ENCODE assay signal across 23 cellular contexts in genomic region chr5:6700686-6701355, GRCh38. TPM values are rescaled to one million over a fixed set of nuclear protein-coding genes. Genes with fewer than 3 reads are reported as not detected.
DNase-seq lines count a peak whose midpoint lies in the region; ATAC-seq and TF ChIP-seq lines count a peak whose summit lies in the region.
"Had no signal": no experiment of that assay in that cellular context is flagged by ENCODE, and none has a peak within 500 bp of the region (broad histone marks: within the 10 kb centered on the region; RNA-seq: fewer than 3 reads in every experiment).

No MANE protein-coding gene starts in this region.

- peak; percentile 0 for DNase-seq in T-helper 2 cell treated with Interferon-gamma antibody and Interleukin-4, amounts not matched to agents 5 μg/mL and 100 μg/mL, for 36 hours (ENCODE audit: low spot score)
- no peak for DNase-seq in T-helper 2 cell
- DNase-seq in colonic mucosa = peak; percentile 15
- peak in 2 of 3 donors; percentile 50 to 58 for DNase-seq in mucosa of descending colon
- DNase-seq in stomach = peak; percentile 64
- no peak for DNase-seq in HAP-1 (ENCODE audit: low spot score in 2 of 2)
- no peak for DNase-seq in adrenal gland
- no peak for DNase-seq in GF-D8 (lab: John Stamatoyannopoulos, UW)
- DNase-seq: BE2C, DMS153, GM23248, HCEC 1CT, NCI-H1048, NCI-H1417, NCI-H1694, NCI-H2029 treated with DMSO at 0.1 percent for 48 hours, NCI-H446 treated with DMSO at 0.1 percent for 48 hours, NCI-H526, Peyer's patch, SHP77 treated with DMSO at 0.1 percent for 48 hours had no signal

- no peaks in the 10 kb centered on the region for H3K9me3 Mint-ChIP-seq in T-helper 2 cell treated with Interferon-gamma antibody and Interleukin-4, amounts not matched to agents 5 μg/mL and 100 μg/mL, for 36 hours

- peak; percentile 75 for ATAC-seq in mucosa of descending colon

- TF ChIP-seq POLR2A in stomach (IDR thresholded peaks at IDR 0.05) (no peak), adrenal gland (IDR thresholded peaks at IDR 0.05) (no peak)

- H3K27me3 Mint-ChIP-seq in T-helper 2 cell treated with Interferon-gamma antibody and Interleukin-4, amounts not matched to agents 5 μg/mL and 100 μg/mL, for 36 hours (ENCODE audit: low read depth) = peaks cover 33% of the 10 kb centered on the region

- no peak overlapping the region for H3K4me3 Mint-ChIP-seq in T-helper 2 cell treated with Interferon-gamma antibody and Interleukin-4, amounts not matched to agents 5 μg/mL and 100 μg/mL, for 36 hours
- H3K4me3 Mint-ChIP-seq: IgD-negative memory B cell had no signal

- no peak overlapping the region for H3K27ac Mint-ChIP-seq in T-helper 2 cell treated with Interferon-gamma antibody and Interleukin-4, amounts not matched to agents 5 μg/mL and 100 μg/mL, for 36 hours
- H3K27ac Mint-ChIP-seq: IgD-negative memory B cell had no signal

- no peaks in the 10 kb centered on the region for H3K4me1 ChIP-seq in colonic mucosa
- no peaks in the 10 kb centered on the region for H3K4me1 ChIP-seq in mucosa of descending colon (ENCODE audit: low read depth)
- H3K4me1 ChIP-seq in stomach = peaks cover 0 to 21% (median 15%) of the 10 kb centered on the region in 4 donors
- no peaks in the 10 kb centered on the region; the same call in 1 of the 2 replicates for H3K4me1 ChIP-seq in HAP-1
- H3K4me1 ChIP-seq in adrenal gland (replicated peaks in 1 of 2) = peaks cover 10 to 19% of the 10 kb centered on the region in 2 donors
- H3K4me1 ChIP-seq: Peyer's patch had no signal

- in situ Hi-C loops in HAP-1 (cut with MboI; ENCODE audit: low sequenced_read_pairs) = no loop called here

- H3K36me3 ChIP-seq in colonic mucosa = no peaks in the 10 kb centered on the region
- no peaks in the 10 kb centered on the region for H3K36me3 ChIP-seq in mucosa of descending colon (ENCODE audit: low read depth)
- H3K36me3 ChIP-seq in stomach = no peaks in the 10 kb centered on the region
- no peaks in the 10 kb centered on the region for H3K36me3 ChIP-seq in HAP-1 (replicated peaks)
- no peaks in the 10 kb centered on the region for H3K36me3 ChIP-seq in adrenal gland (replicated peaks in 1 of 2)
- H3K36me3 ChIP-seq: BE2C, Peyer's patch had no signal

- H3K27me3 ChIP-seq in colonic mucosa = no peaks in the 10 kb centered on the region
- H3K27me3 ChIP-seq in stomach = peaks cover 0 to 26% (median 0%) of the 10 kb centered on the region in 3 donors
- peaks cover 15% of the 10 kb centered on the region for H3K27me3 ChIP-seq in HAP-1 (ENCODE audit: low read depth)
- no peaks in the 10 kb centered on the region for H3K27me3 ChIP-seq in adrenal gland
- H3K27me3 ChIP-seq: Peyer's patch had no signal

- H3K9ac ChIP-seq in colonic mucosa (ENCODE audit: low read depth in 2 of 2, low read length in 2 of 2) = no peak overlapping the region
- H3K9ac ChIP-seq: GM23248 had no signal

- H3K4me3 ChIP-seq in colonic mucosa = no peak overlapping the region
- H3K4me3 ChIP-seq in mucosa of descending colon = no peak overlapping the region
- no peak overlapping the region for H3K4me3 ChIP-seq in stomach
- no peak overlapping the region for H3K4me3 ChIP-seq in HAP-1
- no peak overlapping the region for H3K4me3 ChIP-seq in adrenal gland
- H3K4me3 ChIP-seq: GM23248, Peyer's patch had no signal

- H3K4me1 Mint-ChIP-seq in T-helper 2 cell treated with Interferon-gamma antibody and Interleukin-4, amounts not matched to agents 5 μg/mL and 100 μg/mL, for 36 hours (ENCODE audit: low read depth) = peaks cover 4% of the 10 kb centered on the region
- H3K4me1 Mint-ChIP-seq: IgD-negative memory B cell had no signal

- TF ChIP-seq EP300 in stomach (IDR thresholded peaks at IDR 0.05) = no peak

- no peaks in the 10 kb centered on the region for H3K36me3 Mint-ChIP-seq in T-helper 2 cell treated with Interferon-gamma antibody and Interleukin-4, amounts not matched to agents 5 μg/mL and 100 μg/mL, for 36 hours (ENCODE audit: low read depth)
- H3K36me3 Mint-ChIP-seq: CD14-positive monocyte had no signal

- 59 to 74% (median 67%) methylated on average over 12 of the region's 12 CpGs for WGBS in stomach, 5 donors
- WGBS in adrenal gland, 4 donors = 66 to 82% (median 77%) methylated on average over 12 of the region's 12 CpGs

- H3K9me3 ChIP-seq in colonic mucosa (no peaks in the 10 kb centered on the region), mucosa of descending colon (no peaks in the 10 kb centered on the region), stomach (no peaks in the 10 kb centered on the region), HAP-1 (no peaks in the 10 kb centered on the region), adrenal gland (replicated peaks in 1 of 3) (no peaks in the 10 kb centered on the region)
- H3K9me3 ChIP-seq: BE2C, Peyer's patch had no signal

- intact Hi-C loops in colonic mucosa (cut with DNase I) = no loop called here
- intact Hi-C loops in mucosa of descending colon (cut with DNase I, micrococcal nuclease) = no loop called here
- intact Hi-C loops in stomach (cut with DNase I; ENCODE audit: low total_unique reads) = no loop called here
- intact Hi-C loops in adrenal gland (cut with DNase I) = no loop called here

- H3K27ac ChIP-seq in colonic mucosa = no peak overlapping the region
- peak overlapping the region in 1 of 5 donors; percentile 26 for H3K27ac ChIP-seq in stomach
- no peak overlapping the region for H3K27ac ChIP-seq in adrenal gland
- H3K27ac ChIP-seq: 22Rv1, GM23248, Peyer's patch had no signal

- TF ChIP-seq CTCF in colonic mucosa (IDR thresholded peaks at IDR 0.05) (no peak), mucosa of descending colon (IDR thresholded peaks at IDR 0.05) (no peak), stomach (IDR thresholded peaks at IDR 0.05) (no peak), adrenal gland (IDR thresholded peaks at IDR 0.05) (no peak)

RNA-seq across cellular contexts. Expression of gene TENT4A, which starts 12.4 kb away (rescaled TPM):
- 10 to 100 TPM; 17.1 to 21.9 TPM for total RNA-seq in colonic mucosa
- 10 to 100 TPM; 16.0 to 26.2 (median 16.3) TPM for total RNA-seq in mucosa of descending colon
- total RNA-seq in stomach = 10 to 100 TPM; 12.8 to 37.4 (median 27.2) TPM
- polyA plus RNA-seq in stomach = 1 to 10 TPM; 3.5 to 8.4 (median 4.2) TPM
- 10 to 100 TPM in 7 of 8 donors, 1 to 10 TPM in 1; 9.5 to 24.4 (median 15.5) TPM for total RNA-seq in adrenal gland
- 10 to 100 TPM in 2 of 3 donors, 1 to 10 TPM in 1; 9.9 to 16.8 (median 15.4) TPM for polyA plus RNA-seq in adrenal gland

Comparison
In these comparisons a context has a peak if more than half of its experiments do, and no peak if none do; other contexts are left out.
1. DNase-seq: peak in T-helper 2 cell treated with Interferon-gamma antibody and Interleukin-4, amounts not matched to agents 5 μg/mL and 100 μg/mL, for 36 hours (single experiment), colonic mucosa (single experiment), mucosa of descending colon (2 of 3) and stomach (single experiment); none in T-helper 2 cell (0 of 5), HAP-1 (0 of 2), adrenal gland (0 of 7) and GF-D8 (single experiment).